ENCODE assay signal across 8 cellular contexts in the genomic region with DNA sequence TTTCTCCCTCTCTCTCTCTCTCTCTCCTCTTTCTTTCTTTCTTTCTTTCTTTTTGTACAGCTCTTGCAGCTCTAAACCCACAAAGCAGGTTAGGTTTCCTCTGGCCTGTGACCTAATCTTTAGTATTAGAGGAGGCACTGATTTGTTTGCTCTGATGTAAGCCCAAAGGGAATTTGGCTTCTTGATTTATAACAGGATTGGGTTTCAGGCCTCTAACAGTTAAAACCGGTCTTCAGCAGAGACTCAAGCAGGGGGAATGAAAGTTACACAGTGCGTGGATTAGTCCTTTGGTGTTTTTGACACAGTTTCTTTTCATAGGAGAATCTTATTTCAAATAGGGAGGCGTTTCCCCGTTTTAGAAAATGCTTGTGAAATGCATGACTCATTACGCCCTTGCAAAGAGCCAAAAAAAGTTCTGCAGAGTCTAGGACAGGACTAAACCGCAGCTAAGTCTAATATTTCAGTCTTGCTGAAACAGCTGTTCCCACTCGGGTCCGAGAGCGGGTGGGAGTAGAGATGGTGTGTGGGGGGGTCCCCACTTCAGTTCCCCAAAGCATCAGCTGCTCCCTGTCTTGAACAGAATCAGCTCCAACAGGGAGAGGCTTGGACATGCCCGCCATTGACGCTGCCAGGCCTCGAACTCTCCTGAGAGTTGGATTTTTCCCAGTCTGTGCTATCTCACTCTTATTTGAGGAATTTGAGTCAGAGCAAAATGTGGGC.
DNase-seq lines count a peak whose midpoint lies in the region; ATAC-seq and TF ChIP-seq lines count a peak whose summit lies in the region.

No MANE protein-coding gene starts in this region.

- in situ Hi-C loops in gastrocnemius medialis (cut with MboI; ENCODE audit: low sequenced_read_pairs in 4 of 4) = loop anchor here (10.0 to 25.0 kb wide), 4 partner anchors 306 to 1293 kb away; a partner anchor contains a TSS

- H3K9me3 Mint-ChIP-seq in activated CD4-positive, alpha-beta memory T cell treated with anti-CD3 and anti-CD28 coated beads for 36 hours = no peaks in the 10 kb centered on the region
- peaks cover 3% of the 10 kb centered on the region for H3K9me3 Mint-ChIP-seq in glutamatergic neuron (ENCODE audit: unreplicated experiment)

- peak overlapping the region; percentile 23 to 38 (median 36) for H3K4me3 ChIP-seq in gastrocnemius medialis

- intact Hi-C loops in activated CD4-positive, alpha-beta memory T cell treated with anti-CD3 and anti-CD28 coated beads for 36 hours (cut with micrococcal nuclease) = loop anchor here (2.0 to 5.0 kb wide), 5 partner anchors 47 to 293 kb away; no protein-coding TSS in a partner anchor
- intact Hi-C loops in gastrocnemius medialis (cut with DNase I; ENCODE audit: low total_unique reads) = loop anchor here (2.0 to 5.0 kb wide), 6 partner anchors 253 to 1298 kb away; no protein-coding TSS in a partner anchor

- H3K4me1 ChIP-seq in gastrocnemius medialis = peaks cover 38 to 49% of the 10 kb centered on the region in 2 donors

- H3K36me3 ChIP-seq in gastrocnemius medialis = no peaks in the 10 kb centered on the region

- ATAC-seq in gastrocnemius medialis (peak; percentile 72 to 77), GM18858 (IDR thresholded peaks at IDR 0.05; ENCODE audit: unreplicated experiment) (no peak)

- no peak for TF ChIP-seq CTCF in glutamatergic neuron (IDR thresholded peaks at IDR 0.05; ENCODE audit: partially characterized antibody, unreplicated experiment)
- no peak for TF ChIP-seq CTCF in gastrocnemius medialis (IDR thresholded peaks at IDR 0.05 in 4 of 5, conservative IDR thresholded peaks at IDR 0.05 in 1 of 5)

- DNase-seq in AG08395 (ENCODE audit: low spot score) (peak; percentile 79), HEK293T (ENCODE audit: extremely low spot score) (peak; percentile 22), glutamatergic neuron (no peak), gastrocnemius medialis (peak; percentile 55 to 65), NCI-H1105 (lab: John Stamatoyannopoulos, UW) (no peak), NCI-H446 treated with DMSO at 0.1 percent for 48 hours (lab: John Stamatoyannopoulos, UW) (no peak)
- peak; percentile 43 for DNase-seq in activated CD4-positive, alpha-beta memory T cell treated with anti-CD3 and anti-CD28 coated beads for 36 hours

- H3K27me3 ChIP-seq in gastrocnemius medialis = no peaks in the 10 kb centered on the region

- no peaks in the 10 kb centered on the region for H3K36me3 Mint-ChIP-seq in activated CD4-positive, alpha-beta memory T cell treated with anti-CD3 and anti-CD28 coated beads for 36 hours
- H3K36me3 Mint-ChIP-seq in glutamatergic neuron (ENCODE audit: unreplicated experiment) = no peaks in the 10 kb centered on the region

- POLR2A ChIA-PET in HEK293T (lab: Yijun Ruan, JAX) = interaction anchor here (1.8 kb wide), 1 partner anchor 316 kb away, joined by 5 read pairs; a partner anchor contains a TSS
- POLR2A ChIA-PET in activated CD4-positive, alpha-beta memory T cell treated with anti-CD3 and anti-CD28 coated beads for 36 hours (lab: Charles Lee) = interaction anchor here (1.0 to 1.4 kb wide), 3 partner anchors 154 to 341 kb away, joined by 3 to 4 read pairs (median 3); no protein-coding TSS in a partner anchor

- peak overlapping the region; percentile 63 for H3K27ac Mint-ChIP-seq in activated CD4-positive, alpha-beta memory T cell treated with anti-CD3 and anti-CD28 coated beads for 36 hours
- peak overlapping the region; percentile 60 for H3K27ac Mint-ChIP-seq in glutamatergic neuron (ENCODE audit: unreplicated experiment)

- peak overlapping the region; percentile 6 for H3K4me3 Mint-ChIP-seq in activated CD4-positive, alpha-beta memory T cell treated with anti-CD3 and anti-CD28 coated beads for 36 hours
- peak overlapping the region; percentile 21 for H3K4me3 Mint-ChIP-seq in glutamatergic neuron (ENCODE audit: unreplicated experiment)

- peak overlapping the region; percentile 86 to 96 (median 92) for H3K27ac ChIP-seq in gastrocnemius medialis

- CTCF ChIA-PET in HEK293T (lab: Yijun Ruan, JAX) = no interaction called here
- CTCF ChIA-PET in activated CD4-positive, alpha-beta memory T cell treated with anti-CD3 and anti-CD28 coated beads for 36 hours (lab: Charles Lee) = interaction anchor here (0.9 kb wide), 1 partner anchor 242 kb away, joined by 3 read pairs; no protein-coding TSS in a partner anchor

- H3K27me3 Mint-ChIP-seq in activated CD4-positive, alpha-beta memory T cell treated with anti-CD3 and anti-CD28 coated beads for 36 hours = no peaks in the 10 kb centered on the region
- H3K27me3 Mint-ChIP-seq in glutamatergic neuron (ENCODE audit: unreplicated experiment) = peaks cover 2% of the 10 kb centered on the region

- TF ChIP-seq POLR2A in gastrocnemius medialis (IDR thresholded peaks at IDR 0.05) = peak; percentile 41 to 54

- H3K9me3 ChIP-seq in gastrocnemius medialis = no peaks in the 10 kb centered on the region

- H3K4me1 Mint-ChIP-seq in activated CD4-positive, alpha-beta memory T cell treated with anti-CD3 and anti-CD28 coated beads for 36 hours (ENCODE audit: low read depth) = peaks cover 53% of the 10 kb centered on the region
- peaks cover 16% of the 10 kb centered on the region for H3K4me1 Mint-ChIP-seq in glutamatergic neuron (ENCODE audit: low read depth, unreplicated experiment)

TF ChIP-seq in HEK293T, 16 proteins besides CTCF, POLR2A, EP300 and RAD21:
- TF ChIP-seq CTBP1 (IDR thresholded peaks at IDR 0.05; ENCODE audit: borderline replicate concordance) (peak; percentile 41; the same call in 1 of the 2 replicates), SP1 (IDR thresholded peaks at IDR 0.05) (no peak)
- TF ChIP-seq, protein P1, sequence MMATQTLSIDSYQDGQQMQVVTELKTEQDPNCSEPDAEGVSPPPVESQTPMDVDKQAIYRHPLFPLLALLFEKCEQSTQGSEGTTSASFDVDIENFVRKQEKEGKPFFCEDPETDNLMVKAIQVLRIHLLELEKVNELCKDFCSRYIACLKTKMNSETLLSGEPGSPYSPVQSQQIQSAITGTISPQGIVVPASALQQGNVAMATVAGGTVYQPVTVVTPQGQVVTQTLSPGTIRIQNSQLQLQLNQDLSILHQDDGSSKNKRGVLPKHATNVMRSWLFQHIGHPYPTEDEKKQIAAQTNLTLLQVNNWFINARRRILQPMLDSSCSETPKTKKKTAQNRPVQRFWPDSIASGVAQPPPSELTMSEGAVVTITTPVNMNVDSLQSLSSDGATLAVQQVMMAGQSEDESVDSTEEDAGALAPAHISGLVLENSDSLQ (IDR thresholded peaks at IDR 0.05) = peak; percentile 74

Comparison
In these comparisons a context has a peak if more than half of its experiments do, and no peak if none do; other contexts are left out.
1. DNase-seq: peak in AG08395 (single experiment), HEK293T (single experiment), activated CD4-positive, alpha-beta memory T cell treated with anti-CD3 and anti-CD28 coated beads for 36 hours (single experiment) and gastrocnemius medialis (2 of 2); none in glutamatergic neuron (single experiment), NCI-H1105 (single experiment) and NCI-H446 treated with DMSO at 0.1 percent for 48 hours (single experiment).